In genomic region chr19:17777840-17778620, GRCh38 we compare ENCODE assay signal across 1 cellular context.
TF ChIP-seq lines count a peak whose summit lies in the region.

No MANE protein-coding gene starts in this region.

TF ChIP-seq in A549, 52 proteins besides CTCF, POLR2A, EP300 and RAD21 (continued from another document):
- TF ChIP-seq ESRRA (IDR thresholded peaks at IDR 0.05; ENCODE audit: borderline replicate concordance, low read length) (no peak), HOXB13 (CRISPR knock-in tag; IDR thresholded peaks at IDR 0.05; ENCODE audit: low read depth) (no peak), REST (IDR thresholded peaks at IDR 0.05) (no peak), CHD2 (IDR thresholded peaks at IDR 0.05; ENCODE audit: low read length, partially characterized antibody) (no peak), BCL3 (IDR thresholded peaks at IDR 0.05) (no peak), ZNF302 (CRISPR knock-in tag; IDR thresholded peaks at IDR 0.05) (no peak)
